In genomic region chr2:113128386-113128664, GRCh38 we compare ENCODE assay signal across 26 cellular contexts. TPM values are rescaled to one million over a fixed set of nuclear protein-coding genes. Genes with fewer than 3 reads are reported as not detected.
DNase-seq lines count a peak whose midpoint lies in the region; ATAC-seq and TF ChIP-seq lines count a peak whose summit lies in the region.
"Had no signal": no experiment of that assay in that cellular context is flagged by ENCODE, and none has a peak within 500 bp of the region (broad histone marks: within the 10 kb centered on the region; RNA-seq: fewer than 3 reads in every experiment).

No MANE protein-coding gene starts in this region.

- no peaks in the 10 kb centered on the region for H3K4me1 Mint-ChIP-seq in GM23338
- H3K4me1 Mint-ChIP-seq in natural killer cell treated with Interleukin-12 subunit alpha and Interleukin-12 subunit beta and Interleukin-15 and Interleukin-18, amount 100 ng/mL, for 72 hours (ENCODE audit: low read depth in 2 of 2) = peaks cover 40 to 53% of the 10 kb centered on the region in 2 donors

- no peaks in the 10 kb centered on the region for H3K79me2 ChIP-seq in GM23338 (replicated peaks; ENCODE audit: insufficient read depth)

- H3K27me3 Mint-ChIP-seq in GM23338 (ENCODE audit: insufficient read depth, low read depth, poor library complexity) = peaks cover 3% of the 10 kb centered on the region
- H3K27me3 Mint-ChIP-seq in natural killer cell treated with Interleukin-12 subunit alpha and Interleukin-12 subunit beta and Interleukin-15 and Interleukin-18, amount 100 ng/mL, for 72 hours = peaks cover 0 to 2% of the 10 kb centered on the region in 2 donors

- no peaks in the 10 kb centered on the region for H4K20me1 ChIP-seq in GM23338 (replicated peaks; ENCODE audit: insufficient read depth)

- no peaks in the 10 kb centered on the region for H3K9me2 ChIP-seq in GM23338 (ENCODE audit: insufficient read depth)

- H3K27ac ChIP-seq in right atrium auricular region = no peak overlapping the region
- H3K27ac ChIP-seq in heart right ventricle = peak overlapping the region in 1 of 10 donors; percentile 88
- H3K27ac ChIP-seq in left lung = peak overlapping the region in 1 of 2 donors; percentile 88
- no peak overlapping the region for H3K27ac ChIP-seq in GM23338 (ENCODE audit: low read depth)
- H3K27ac ChIP-seq: SJSA1 had no signal

- H3K9me3 Mint-ChIP-seq in GM23338 = no peaks in the 10 kb centered on the region
- H3K9me3 Mint-ChIP-seq in natural killer cell treated with Interleukin-12 subunit alpha and Interleukin-12 subunit beta and Interleukin-15 and Interleukin-18, amount 100 ng/mL, for 72 hours = no peaks in the 10 kb centered on the region
- H3K9me3 Mint-ChIP-seq: CD8-positive, alpha-beta T cell had no signal

- no peaks in the 10 kb centered on the region for H3K27me3 ChIP-seq in right atrium auricular region
- no peaks in the 10 kb centered on the region for H3K27me3 ChIP-seq in heart right ventricle
- H3K27me3 ChIP-seq in left lung = no peaks in the 10 kb centered on the region
- H3K27me3 ChIP-seq in mononuclear cell (ENCODE audit: insufficient read depth, low read length) = no peaks in the 10 kb centered on the region
- no peaks in the 10 kb centered on the region for H3K27me3 ChIP-seq in GM23338 (ENCODE audit: insufficient read depth)
- H3K27me3 ChIP-seq: SJSA1 had no signal

- no peak for TF ChIP-seq CTCF in right atrium auricular region (IDR thresholded peaks at IDR 0.05)
- TF ChIP-seq CTCF in heart right ventricle (IDR thresholded peaks at IDR 0.05) = no peak
- no peak for TF ChIP-seq CTCF in left lung (IDR thresholded peaks at IDR 0.05)
- TF ChIP-seq CTCF in GM23338 (conservative IDR thresholded peaks at IDR 0.05; ENCODE audit: low read depth in 2 of 2) = no peak

- peaks cover 0 to 10% of the 10 kb centered on the region in 2 donors for H3K4me1 ChIP-seq in right atrium auricular region
- H3K4me1 ChIP-seq in heart right ventricle = peaks cover 0 to 36% (median 5%) of the 10 kb centered on the region in 9 donors
- H3K4me1 ChIP-seq in left lung = peaks cover 0 to 56% of the 10 kb centered on the region in 2 donors
- H3K4me1 ChIP-seq in mononuclear cell (ENCODE audit: insufficient read depth, low read length) = peaks cover 58% of the 10 kb centered on the region
- no peaks in the 10 kb centered on the region for H3K4me1 ChIP-seq in GM23338 (ENCODE audit: insufficient read depth)

- ATAC-seq in heart right ventricle (no peak), left lung (peak; percentile 26), GM18867 (IDR thresholded peaks at IDR 0.05; ENCODE audit: unreplicated experiment) (no peak), GM23338 (no peak)
- no peak for ATAC-seq in natural killer cell treated with Interleukin-12 subunit alpha and Interleukin-12 subunit beta and Interleukin-15 and Interleukin-18, amount 100 ng/mL, for 72 hours
- ATAC-seq: CD8-positive, alpha-beta T cell; GM12878 had no signal

- no peak overlapping the region for H3K4me3 Mint-ChIP-seq in GM23338
- H3K4me3 Mint-ChIP-seq in natural killer cell treated with Interleukin-12 subunit alpha and Interleukin-12 subunit beta and Interleukin-15 and Interleukin-18, amount 100 ng/mL, for 72 hours = no peak overlapping the region
- H3K4me3 Mint-ChIP-seq: CD8-positive, alpha-beta T cell had no signal

- WGBS in heart right ventricle, 2 donors = 48 to 70% methylated on average over 2 of the region's 2 CpGs

- no peak overlapping the region for H3K4me2 ChIP-seq in GM23338

- H3K36me3 Mint-ChIP-seq in GM23338 (ENCODE audit: low read depth) = no peaks in the 10 kb centered on the region
- no peaks in the 10 kb centered on the region for H3K36me3 Mint-ChIP-seq in natural killer cell treated with Interleukin-12 subunit alpha and Interleukin-12 subunit beta and Interleukin-15 and Interleukin-18, amount 100 ng/mL, for 72 hours
- H3K36me3 Mint-ChIP-seq: CD8-positive, alpha-beta T cell had no signal

- no peaks in the 10 kb centered on the region for H3F3A ChIP-seq in GM23338 (replicated peaks; ENCODE audit: low read depth)

- H3K4me3 ChIP-seq in right atrium auricular region (no peak overlapping the region), heart right ventricle (peak overlapping the region in 1 of 10 donors; percentile 51), left lung (peak overlapping the region in 1 of 2 donors; percentile 57), mononuclear cell (ENCODE audit: low read length) (peak overlapping the region; percentile 77), GM23338 (no peak overlapping the region)
- H3K4me3 ChIP-seq: GM12878, SJSA1 had no signal

- H2AFZ ChIP-seq in GM23338 = no peak overlapping the region

- H3K36me3 ChIP-seq in right atrium auricular region (no peaks in the 10 kb centered on the region), heart right ventricle (peaks cover 0 to 11% (median 0%) of the 10 kb centered on the region in 9 donors), left lung (peaks cover 0 to 36% of the 10 kb centered on the region in 2 donors), GM23338 (ENCODE audit: insufficient read depth) (no peaks in the 10 kb centered on the region)
- H3K36me3 ChIP-seq: SJSA1 had no signal

- DNase-seq in right atrium auricular region (ENCODE audit: low spot score) (peak; percentile 26), heart right ventricle (no peak), left lung (no peak), GM23338 (ENCODE audit: low spot score) (no peak), SK-N-DZ (ENCODE audit: low spot score) (no peak)
- DNase-seq in natural killer cell treated with Interleukin-12 subunit alpha and Interleukin-12 subunit beta and Interleukin-15 and Interleukin-18, amount 100 ng/mL, for 72 hours (ENCODE audit: low spot score) = no peak
- DNase-seq: Caco-2; CD8-positive, alpha-beta T cell; GDM1; HCEC 1CT; NCI-H1092; NCI-H1417 treated with DMSO at 0.1 percent for 48 hours; NCI-H1694 treated with DMSO at 0.1 percent for 48 hours; NCI-H2081; NCI-H2227 treated with DMSO at 0.1 percent for 48 hours; NCI-H510A; NCI-H69; Right ventricle myocardium superior; RPMI8226 had no signal

- H3K27ac Mint-ChIP-seq in GM23338 = no peak overlapping the region
- no peak overlapping the region for H3K27ac Mint-ChIP-seq in natural killer cell treated with Interleukin-12 subunit alpha and Interleukin-12 subunit beta and Interleukin-15 and Interleukin-18, amount 100 ng/mL, for 72 hours
- H3K27ac Mint-ChIP-seq: CD8-positive, alpha-beta T cell had no signal

- intact Hi-C loops in heart right ventricle (cut with DNase I) (no loop called here), left lung (cut with DNase I) (no loop called here)

- H3K9me3 ChIP-seq in right atrium auricular region (no peaks in the 10 kb centered on the region), heart right ventricle (no peaks in the 10 kb centered on the region), left lung (no peaks in the 10 kb centered on the region), mononuclear cell (ENCODE audit: low read depth, low read length) (no peaks in the 10 kb centered on the region)
- H3K9me3 ChIP-seq: Caco-2, SJSA1 had no signal

TF ChIP-seq in GM23338, 12 proteins besides CTCF, POLR2A, EP300 and RAD21 (continues in another document):
- no peak for TF ChIP-seq ZNF114 (CRISPR knock-in tag; IDR thresholded peaks at IDR 0.05)
- TF ChIP-seq ETS1 (IDR thresholded peaks at IDR 0.05) = no peak
- no peak for TF ChIP-seq EZH2 (IDR thresholded peaks at IDR 0.05; ENCODE audit: low read depth, unreplicated experiment)
- no peak for TF ChIP-seq NANOG (IDR thresholded peaks at IDR 0.05; ENCODE audit: borderline replicate concordance)

RNA-seq across cellular contexts. Expression of gene IL1RN, which starts 0.9 kb away (rescaled TPM):
- total RNA-seq in right atrium auricular region (1 to 10 TPM in 1 of 2 donors, under 1 TPM in 1; 0.41 to 1.3 TPM), heart right ventricle (1 to 10 TPM in 2 of 10 donors, under 1 TPM in 6, not detected in 2; 0.22 to 9.2 (median 0.86) TPM), left lung (10 to 100 TPM; 28.6 to 67.1 TPM), mononuclear cell (203 TPM)
- polyA plus RNA-seq in heart right ventricle (under 1 TPM; 0.22 to 0.87 TPM), GM23338 (2016; fragmentation: Nextera tagmentation; extraction: Ambion mirVana) (not detected in 2 replicates)
- total RNA-seq in GM23338 (2014; rRNA removed; shearing (Covaris generic)) = not detected in 2 replicates
- total RNA-seq in natural killer cell treated with Interleukin-12 subunit alpha and Interleukin-12 subunit beta and Interleukin-15 and Interleukin-18, amount 100 ng/mL, for 72 hours = 1 to 10 TPM; 3.3 to 3.7 TPM
- not detected in 2 replicates for polyA plus RNA-seq in SK-N-DZ (2014; cell fraction: cytosol; rRNA removed)
- not detected in 2 replicates for polyA plus RNA-seq in SK-N-DZ (2014; cell fraction: nucleus; rRNA removed)
- total RNA-seq: A172; Caco-2; CD8-positive, alpha-beta T cell; GM12878; H1; SJSA1 had no signal
- polyA plus RNA-seq: BJ, H1 had no signal

RNA-seq across cellular contexts. Expression of gene PSD4, which starts 45.4 kb away (rescaled TPM):
- total RNA-seq in right atrium auricular region (1 to 10 TPM; 2.4 to 4.5 TPM), heart right ventricle (10 to 100 TPM in 1 of 10 donors, 1 to 10 TPM in 9; 1.0 to 13.0 (median 2.1) TPM), left lung (10 to 100 TPM; 29.8 to 50.2 TPM), mononuclear cell (47.2 TPM)
- polyA plus RNA-seq in heart right ventricle (1 to 10 TPM; 1.0 to 1.3 TPM), GM23338 (2016; fragmentation: Nextera tagmentation; extraction: Ambion mirVana) (0.06 and 0.19 TPM in 2 replicates)
- 0.66 and 1.1 TPM in 2 replicates for total RNA-seq in GM23338 (2014; rRNA removed; shearing (Covaris generic))
- total RNA-seq in natural killer cell treated with Interleukin-12 subunit alpha and Interleukin-12 subunit beta and Interleukin-15 and Interleukin-18, amount 100 ng/mL, for 72 hours = 100 to 1,000 TPM; 299 to 305 TPM
- not detected in 2 replicates for polyA plus RNA-seq in SK-N-DZ (2014; cell fraction: cytosol; rRNA removed)
- not detected in 2 replicates for polyA plus RNA-seq in SK-N-DZ (2014; cell fraction: nucleus; rRNA removed)
